Comparison of ENCODE assay signal across 3 cellular contexts in genomic region chr10:54622017-54622416, GRCh38.
TF ChIP-seq lines count a peak whose summit lies in the region.

No MANE protein-coding gene starts in this region.

TF ChIP-seq in liver, 16 proteins besides CTCF, POLR2A, EP300 and RAD21:
- TF ChIP-seq TAF1 (conservative IDR thresholded peaks at IDR 0.05) = no peak
- peak; percentile 19 for TF ChIP-seq NR2F2 (IDR thresholded peaks at IDR 0.05)
- TF ChIP-seq GABPA (IDR thresholded peaks at IDR 0.05 in 1 of 2, conservative IDR thresholded peaks at IDR 0.05 in 1 of 2) = no peak
- TF ChIP-seq ZBTB33 (IDR thresholded peaks at IDR 0.05) = no peak
- TF ChIP-seq HNF4G (IDR thresholded peaks at IDR 0.05) = no peak
- no peak for TF ChIP-seq MAX (IDR thresholded peaks at IDR 0.05)
- TF ChIP-seq SP1 (IDR thresholded peaks at IDR 0.05) = no peak

TF ChIP-seq in HepG2, 621 proteins besides CTCF, POLR2A, EP300 and RAD21:
- TF ChIP-seq KDM3A (CRISPR knock-in tag; IDR thresholded peaks at IDR 0.05; ENCODE audit: low read depth) = no peak
- no peak for TF ChIP-seq MLLT10 (CRISPR knock-in tag; IDR thresholded peaks at IDR 0.05)
- TF ChIP-seq STAT6 (CRISPR knock-in tag; IDR thresholded peaks at IDR 0.05; ENCODE audit: borderline replicate concordance) = no peak
- no peak for TF ChIP-seq ZNF691 (CRISPR knock-in tag; IDR thresholded peaks at IDR 0.05; ENCODE audit: borderline replicate concordance, low read depth)
- no peak for TF ChIP-seq SNAPC2 (CRISPR knock-in tag; IDR thresholded peaks at IDR 0.05)
- no peak for TF ChIP-seq AGO2 (optimal IDR thresholded peaks at IDR 0.05; ENCODE audit: low read depth, low read length)
- no peak for TF ChIP-seq MYC (CRISPR knock-in tag; IDR thresholded peaks at IDR 0.05; ENCODE audit: borderline replicate concordance)
- no peak for TF ChIP-seq ZNF720 (CRISPR knock-in tag; IDR thresholded peaks at IDR 0.05)
- TF ChIP-seq ZNF737 (CRISPR knock-in tag; IDR thresholded peaks at IDR 0.05; ENCODE audit: borderline replicate concordance) = no peak

TF ChIP-seq in GM12878, 131 proteins besides CTCF, POLR2A, EP300 and RAD21 (continued from another document):
- TF ChIP-seq SRF (IDR thresholded peaks at IDR 0.05; ENCODE audit: low read depth in 2 of 2, low read length in 2 of 2) (no peak), NFXL1 (IDR thresholded peaks at IDR 0.05; ENCODE audit: borderline replicate concordance) (no peak), TAF1 (IDR thresholded peaks at IDR 0.05; ENCODE audit: borderline replicate concordance, low read depth, low read length) (no peak), YY1 (IDR thresholded peaks at IDR 0.05; ENCODE audit: low read depth, low read length) (no peak), SUPT20H (IDR thresholded peaks at IDR 0.05; ENCODE audit: borderline replicate concordance, control insufficient read depth, low read depth, low read length) (no peak), MAX (IDR thresholded peaks at IDR 0.05; ENCODE audit: low read depth, low read length) (no peak), NBN (IDR thresholded peaks at IDR 0.05) (no peak), CREM (IDR thresholded peaks at IDR 0.05; ENCODE audit: low read depth) (no peak), POLR2AphosphoS2 (IDR thresholded peaks at IDR 0.05; ENCODE audit: low read depth, low read length) (no peak), BCL3 (IDR thresholded peaks at IDR 0.05; ENCODE audit: borderline replicate concordance, insufficient read depth, low read depth, low read length, poor library complexity, severe bottlenecking) (no peak), CBX3 (IDR thresholded peaks at IDR 0.05; ENCODE audit: borderline replicate concordance, low read depth) (no peak), RBBP5 (conservative IDR thresholded peaks at IDR 0.05) (no peak)
